ENCODE assay signal across 8 cellular contexts in genomic region chr13:49584771-49585182, GRCh38. TPM values are rescaled to one million over a fixed set of nuclear protein-coding genes. Genes with fewer than 3 reads are reported as not detected.
DNase-seq lines count a peak whose midpoint lies in the region; ATAC-seq and TF ChIP-seq lines count a peak whose summit lies in the region.

No MANE protein-coding gene starts in this region.

- no peaks in the 10 kb centered on the region for H3K27me3 ChIP-seq in SJCRH30

- H3K4me1 Mint-ChIP-seq in activated CD8-positive, alpha-beta memory T cell treated with anti-CD3 and anti-CD28 coated beads, Interleukin-2, amount 10 ng/mL, durations not matched to agents 7 days and 5 days: peaks cover 26% of the 10 kb centered on the region
- H3K4me1 Mint-ChIP-seq in naive thymus-derived CD8-positive, alpha-beta T cell: peaks cover 11 to 41% (median 36%) of the 10 kb centered on the region in 4 donors

- H3K4me3 ChIP-seq in SJCRH30: peak overlapping the region; percentile 92
- peak overlapping the region; percentile 70 for H3K4me3 ChIP-seq in epithelial cell of proximal tubule (ENCODE audit: low read depth, low read length)

- peak overlapping the region; percentile 87 for H3K4me3 Mint-ChIP-seq in activated CD8-positive, alpha-beta memory T cell treated with anti-CD3 and anti-CD28 coated beads, Interleukin-2, amount 10 ng/mL, durations not matched to agents 7 days and 5 days
- H3K4me3 Mint-ChIP-seq in naive thymus-derived CD8-positive, alpha-beta T cell: peak overlapping the region; percentile 84 to 99 (median 96)

- POLR2A ChIA-PET in naive thymus-derived CD8-positive, alpha-beta T cell (lab: Charles Lee): interaction anchor here (0.5 to 2.9 kb wide), 7 partner anchors 14 to 161 kb away, joined by 3 to 15 read pairs (median 4); partner anchors contain the start of genes CAB39L, PHF11 and SETDB2

- peaks cover 2% of the 10 kb centered on the region for H3K27me3 Mint-ChIP-seq in activated CD8-positive, alpha-beta memory T cell treated with anti-CD3 and anti-CD28 coated beads, Interleukin-2, amount 10 ng/mL, durations not matched to agents 7 days and 5 days
- H3K27me3 Mint-ChIP-seq in naive thymus-derived CD8-positive, alpha-beta T cell: no peaks in the 10 kb centered on the region

- no peaks in the 10 kb centered on the region for H3K9me3 Mint-ChIP-seq in activated CD8-positive, alpha-beta memory T cell treated with anti-CD3 and anti-CD28 coated beads, Interleukin-2, amount 10 ng/mL, durations not matched to agents 7 days and 5 days (ENCODE audit: low read depth)
- no peaks in the 10 kb centered on the region for H3K9me3 Mint-ChIP-seq in naive thymus-derived CD8-positive, alpha-beta T cell

- no peaks in the 10 kb centered on the region for H3K4me1 ChIP-seq in SJCRH30

- TF ChIP-seq CTCF in epithelial cell of proximal tubule (conservative IDR thresholded peaks at IDR 0.05; ENCODE audit: low read depth, low read length): no peak

- H3K36me3 Mint-ChIP-seq in activated CD8-positive, alpha-beta memory T cell treated with anti-CD3 and anti-CD28 coated beads, Interleukin-2, amount 10 ng/mL, durations not matched to agents 7 days and 5 days: peaks cover 8% of the 10 kb centered on the region
- H3K36me3 Mint-ChIP-seq in naive thymus-derived CD8-positive, alpha-beta T cell: peaks cover 0 to 22% (median 6%) of the 10 kb centered on the region in 3 donors

- peak overlapping the region; percentile 73 for H3K27ac Mint-ChIP-seq in activated CD8-positive, alpha-beta memory T cell treated with anti-CD3 and anti-CD28 coated beads, Interleukin-2, amount 10 ng/mL, durations not matched to agents 7 days and 5 days
- peak overlapping the region; percentile 79 to 94 (median 91) for H3K27ac Mint-ChIP-seq in naive thymus-derived CD8-positive, alpha-beta T cell

- CTCF ChIA-PET in activated CD8-positive, alpha-beta memory T cell treated with anti-CD3 and anti-CD28 coated beads, Interleukin-2, amount 10 ng/mL, durations not matched to agents 7 days and 5 days (lab: Charles Lee): interaction anchor here (0.9 to 2.1 kb wide), 3 partner anchors 15 to 91 kb away, joined by 3 to 14 read pairs (median 3); no protein-coding TSS in a partner anchor

- peak overlapping the region; percentile 68; the same call in 1 of the 2 replicates for H3K27ac ChIP-seq in SJCRH30

- no peaks in the 10 kb centered on the region for H3K9me3 ChIP-seq in SJCRH30 (replicated peaks)

- no peak for DNase-seq in activated CD8-positive, alpha-beta memory T cell treated with anti-CD3 and anti-CD28 coated beads, Interleukin-2, amount 10 ng/mL, durations not matched to agents 7 days and 5 days
- no peak for DNase-seq in activated CD8-positive, alpha-beta memory T cell treated with anti-CD3 and anti-CD28 coated beads, Interleukin-2, amount 50 U/mL, for 48 hours
- DNase-seq in SJCRH30 (no peak), epithelial cell of proximal tubule (ENCODE audit: low read depth) (no peak), ureter (ENCODE audit: low spot score) (no peak), dedifferentiated amniotic fluid mesenchymal stem cell (ENCODE audit: extremely low spot score) (no peak)
- DNase-seq in naive thymus-derived CD8-positive, alpha-beta T cell: peak in 2 of 10 donors; percentile 2 to 21

- no peak for ATAC-seq in activated CD8-positive, alpha-beta memory T cell treated with anti-CD3 and anti-CD28 coated beads, Interleukin-2, amount 10 ng/mL, durations not matched to agents 7 days and 5 days
- ATAC-seq in HG02938 (IDR thresholded peaks at IDR 0.05; ENCODE audit: unreplicated experiment): peak; percentile 24
- peak; percentile 12 to 26 for ATAC-seq in naive thymus-derived CD8-positive, alpha-beta T cell

- H3K36me3 ChIP-seq in SJCRH30: 0 out of 2 replicates have a peak, but pooled peaks cover 3% of the 10 kb centered on the region

RNA-seq across cellular contexts. Expression of gene RCBTB1, which starts 0.6 kb away (rescaled TPM):
- total RNA-seq in activated CD8-positive, alpha-beta memory T cell treated with anti-CD3 and anti-CD28 coated beads, Interleukin-2, amount 10 ng/mL, durations not matched to agents 7 days and 5 days: 10 to 100 TPM; 18.1 to 20.9 TPM
- total RNA-seq in SJCRH30 (2014; rRNA removed; shearing (Covaris generic)): 22.6 and 23.4 TPM in 2 replicates
- 11.9 and 16.6 TPM in 2 replicates for total RNA-seq in epithelial cell of proximal tubule
- total RNA-seq in naive thymus-derived CD8-positive, alpha-beta T cell: 10 to 100 TPM; 23.4 to 27.0 TPM
- polyA plus RNA-seq in naive thymus-derived CD8-positive, alpha-beta T cell: 1 to 10 TPM; 6.7 to 8.4 (median 7.9) TPM
- 12.2 TPM for total RNA-seq in ureter

RNA-seq across cellular contexts. Expression of gene ARL11, which starts 43.5 kb away (rescaled TPM):
- total RNA-seq in activated CD8-positive, alpha-beta memory T cell treated with anti-CD3 and anti-CD28 coated beads, Interleukin-2, amount 10 ng/mL, durations not matched to agents 7 days and 5 days: 1 to 10 TPM in 1 of 2 experiments, under 1 TPM in 1; 0.89 to 2.1 TPM
- 0.08 TPM in 1 of 2 replicates, not detected in the other for total RNA-seq in SJCRH30 (2014; rRNA removed; shearing (Covaris generic))
- total RNA-seq in epithelial cell of proximal tubule: 0.06 and 0.07 TPM in 2 replicates
- 1 to 10 TPM; 1.7 TPM for total RNA-seq in naive thymus-derived CD8-positive, alpha-beta T cell
- under 1 TPM; 0.15 to 0.68 (median 0.16) TPM for polyA plus RNA-seq in naive thymus-derived CD8-positive, alpha-beta T cell
- total RNA-seq in ureter: 1.7 TPM
